26 cellular contexts compared by ENCODE assay signal in genomic region chrX:13478740-13479451, GRCh38.
DNase-seq lines count a peak whose midpoint lies in the region; ATAC-seq, FAIRE-seq and TF ChIP-seq lines count a peak whose summit lies in the region.
"Had no signal": no experiment of that assay in that cellular context is flagged by ENCODE, and none has a peak within 500 bp of the region (broad histone marks: within the 10 kb centered on the region; RNA-seq: fewer than 3 reads in every experiment).

No MANE protein-coding gene starts in this region.

- H3K27me3 ChIP-seq in right atrium auricular region = no peaks in the 10 kb centered on the region
- H3K27me3 ChIP-seq in bronchial epithelial cell (ENCODE audit: control insufficient read depth, insufficient read depth, low read length) = no peaks in the 10 kb centered on the region
- no peaks in the 10 kb centered on the region for H3K27me3 ChIP-seq in left ventricle myocardium inferior (ENCODE audit: low read depth)
- H3K27me3 ChIP-seq: SJCRH30 had no signal

- H3K27ac ChIP-seq in right atrium auricular region (no peak overlapping the region), left ventricle myocardium inferior (replicated peaks) (peak overlapping the region; percentile 70)
- H3K27ac ChIP-seq: SJCRH30 had no signal

- ATAC-seq in Right ventricle myocardium inferior (peak; percentile 84), GM18498 (IDR thresholded peaks at IDR 0.05; ENCODE audit: unreplicated experiment) (no peak), GM21526 (IDR thresholded peaks at IDR 0.05; ENCODE audit: low FRiP score, unreplicated experiment) (no peak)
- ATAC-seq: GM23338, SK-N-SH treated with all-trans-retinoic acid at 6 μM for 48 hours had no signal

- intact Hi-C loops in Right ventricle myocardium inferior (cut with DNase I) = loop anchor here (1.0 to 10.0 kb wide), 2 partner anchors 119 to 364 kb away; no protein-coding TSS in a partner anchor
- intact Hi-C loops in left ventricle myocardium inferior (cut with micrococcal nuclease) = no loop called here

- H3K4me3 ChIP-seq in right atrium auricular region = no peak overlapping the region
- no peak overlapping the region for H3K4me3 ChIP-seq in bronchial epithelial cell (ENCODE audit: low read depth, low read length)
- no peak overlapping the region for H3K4me3 ChIP-seq in left ventricle myocardium inferior
- H3K4me3 ChIP-seq: GM23338, SJCRH30 had no signal

- DNase-seq in Right ventricle myocardium inferior (ENCODE audit: missing footprints) = no peak
- DNase-seq in right atrium auricular region (ENCODE audit: low spot score) = no peak
- no peak for DNase-seq in bronchial epithelial cell (ENCODE audit: low read depth)
- no peak for DNase-seq in left ventricle myocardium inferior
- DNase-seq in amniotic stem cell (lab: John Stamatoyannopoulos, UW) = no peak
- DNase-seq in cerebellar cortex (ENCODE audit: low spot score) = no peak
- DNase-seq: 8988T; ACHN; CD4-positive, CD25-positive, alpha-beta regulatory T cell; H9; NCI-H1092; NCI-H1417 treated with DMSO at 0.1 percent for 48 hours; NCI-H1694 treated with DMSO at 0.1 percent for 48 hours; NCI-H2081; NCI-H2171; NCI-H524; NCI-H748 treated with DMSO at 0.1 percent for 48 hours; SJCRH30 had no signal

- H3K9me3 ChIP-seq in right atrium auricular region (no peaks in the 10 kb centered on the region), left ventricle myocardium inferior (replicated peaks) (no peaks in the 10 kb centered on the region)

- TF ChIP-seq CTCF in right atrium auricular region (IDR thresholded peaks at IDR 0.05) = no peak
- no peak for TF ChIP-seq CTCF in bronchial epithelial cell (IDR thresholded peaks at IDR 0.05; ENCODE audit: insufficient read depth, low read length, severe bottlenecking)
- no peak for TF ChIP-seq CTCF in left ventricle myocardium inferior (IDR thresholded peaks at IDR 0.05; ENCODE audit: borderline replicate concordance)

- FAIRE-seq in bronchial epithelial cell (lab: Jason Lieb, UNC) = peak; percentile 84
- FAIRE-seq: D721Med, G401.6, GM19239, RCC 7860 had no signal

- H3K36me3 ChIP-seq in right atrium auricular region = no peaks in the 10 kb centered on the region
- no peaks in the 10 kb centered on the region for H3K36me3 ChIP-seq in bronchial epithelial cell (ENCODE audit: control insufficient read depth, insufficient read depth, low read length)
- no peaks in the 10 kb centered on the region for H3K36me3 ChIP-seq in left ventricle myocardium inferior
- H3K36me3 ChIP-seq: SJCRH30 had no signal

- peaks cover 0 to 11% of the 10 kb centered on the region in 2 donors for H3K4me1 ChIP-seq in right atrium auricular region
- peaks cover 4% of the 10 kb centered on the region for H3K4me1 ChIP-seq in left ventricle myocardium inferior
